In the genomic region with DNA sequence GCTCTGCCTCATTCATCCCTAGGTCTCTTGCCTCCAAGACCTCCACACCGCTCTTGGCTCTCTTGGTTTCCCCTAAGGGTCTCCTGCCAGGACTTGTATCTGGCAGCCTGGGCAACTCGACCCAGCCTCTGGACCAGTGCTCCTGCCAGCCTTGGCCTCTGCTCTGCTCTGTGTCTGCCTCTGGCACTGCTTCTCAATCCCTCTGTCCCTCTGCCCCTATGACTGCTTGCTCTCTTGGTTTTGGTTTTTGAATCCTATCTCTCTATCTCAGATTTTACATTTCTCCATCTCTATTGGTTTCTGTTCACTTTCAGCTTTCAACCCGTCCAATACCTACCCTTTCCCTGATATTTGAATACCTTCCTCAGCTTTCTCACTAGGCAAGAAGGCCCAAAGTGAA, we compare ENCODE assay signal across 8 cellular contexts. TPM values are rescaled to one million over a fixed set of nuclear protein-coding genes. Genes with fewer than 3 reads are reported as not detected.
A peak's percentile ranks its signal among the peaks of the same experiment; 100 is the strongest.
DNase-seq lines count a peak whose midpoint lies in the region; ATAC-seq, FAIRE-seq and TF ChIP-seq lines count a peak whose summit lies in the region.

No MANE protein-coding gene starts in this region.

- H2BK5ac ChIP-seq in trophoblast cell (ENCODE audit: low read depth, low read length, poor library complexity), result no peak overlapping the region

- TF ChIP-seq CTCF in Peyer's patch (IDR thresholded peaks at IDR 0.05), result no peak

- ATAC-seq in GM21381 (IDR thresholded peaks at IDR 0.05; ENCODE audit: unreplicated experiment), result no peak

- FAIRE-seq in GM19239 (lab: Jason Lieb, UNC) (no peak), GM12892 (lab: Jason Lieb, UNC) (no peak)

- no peaks in the 10 kb centered on the region for H3K79me1 ChIP-seq in trophoblast cell (ENCODE audit: low read length)

- H3K27me3 ChIP-seq in CD8-positive, alpha-beta memory T cell (ENCODE audit: insufficient read depth, low read length, poor library complexity, severe bottlenecking), result no peaks in the 10 kb centered on the region
- H3K27me3 ChIP-seq in Peyer's patch (no peaks in the 10 kb centered on the region), trophoblast cell (ENCODE audit: insufficient read depth, low read length) (no peaks in the 10 kb centered on the region)

- POLR2A ChIA-PET in CD8-positive, alpha-beta memory T cell (lab: Charles Lee), result interaction anchor here (0.6 to 2.2 kb wide), 4 partner anchors 9 to 789 kb away, joined by 3 to 7 read pairs (median 4); no protein-coding TSS in a partner anchor

- no peak overlapping the region for H4K91ac ChIP-seq in trophoblast cell (ENCODE audit: low read depth, low read length)

- no CpG with 5 or more reads among the region's 3 CpGs for WGBS in trophoblast cell (ENCODE audit: extremely low coverage, insufficient coverage, insufficient read length)

- no peak overlapping the region for H2BK120ac ChIP-seq in trophoblast cell (ENCODE audit: insufficient read depth, low read length, poor library complexity)

- no peak overlapping the region for H2AFZ ChIP-seq in trophoblast cell (ENCODE audit: insufficient read depth, low read length, poor library complexity)

- H3K14ac ChIP-seq in trophoblast cell (ENCODE audit: low read length), result no peak overlapping the region

- no peak overlapping the region for H2AK5ac ChIP-seq in trophoblast cell (ENCODE audit: low read length)

- H3K4me3 Mint-ChIP-seq in CD8-positive, alpha-beta memory T cell, result peak overlapping the region; percentile 71 to 88 (median 80)

- no peak overlapping the region for H3K23ac ChIP-seq in trophoblast cell (ENCODE audit: low read length)

- CTCF ChIA-PET in CD8-positive, alpha-beta memory T cell (lab: Charles Lee), result interaction anchor here (1.6 to 14.5 kb wide), 4 partner anchors 12 to 33 kb away, joined by 3 to 279 read pairs (median 30); no protein-coding TSS in a partner anchor

- no peak overlapping the region for H4K12ac ChIP-seq in trophoblast cell (ENCODE audit: low read depth, low read length)

- H3K18ac ChIP-seq in trophoblast cell (ENCODE audit: low read length), result no peak overlapping the region

- H3K36me3 Mint-ChIP-seq in CD8-positive, alpha-beta memory T cell, result peaks cover 4 to 40% (median 8%) of the 10 kb centered on the region in 3 donors

- H3K9me3 Mint-ChIP-seq in CD8-positive, alpha-beta memory T cell, result no peaks in the 10 kb centered on the region

- peaks cover 77% of the 10 kb centered on the region for H3K4me1 ChIP-seq in CD8-positive, alpha-beta memory T cell (ENCODE audit: insufficient read depth, low read length)
- peaks cover 0 to 59% (median 21%) of the 10 kb centered on the region in 4 donors for H3K4me1 ChIP-seq in Peyer's patch
- H3K4me1 ChIP-seq in trophoblast cell (ENCODE audit: control insufficient read depth in 1 of 2, insufficient read depth in 2 of 2, low read length in 2 of 2), result peaks cover 8 to 17% of the 10 kb centered on the region in 2 experiments

- no peak overlapping the region for H3K4ac ChIP-seq in trophoblast cell (ENCODE audit: low read depth, low read length)

- no peak overlapping the region for H2BK12ac ChIP-seq in trophoblast cell (ENCODE audit: low read length)

- peak overlapping the region; percentile 91 to 100 (median 96) for H3K27ac Mint-ChIP-seq in CD8-positive, alpha-beta memory T cell

- peaks cover 66 to 81% (median 69%) of the 10 kb centered on the region in 3 donors for H3K4me1 Mint-ChIP-seq in CD8-positive, alpha-beta memory T cell

- H3K79me2 ChIP-seq in trophoblast cell (ENCODE audit: control insufficient read depth, insufficient read depth, low read length, poor library complexity), result peaks cover 2% of the 10 kb centered on the region

- no peak for DNase-seq in CD8-positive, alpha-beta memory T cell
- no peak for DNase-seq in Peyer's patch
- no peak for DNase-seq in epithelial cell of prostate (ENCODE audit: low read depth, low spot score)
- no peak for DNase-seq in trophoblast cell
- no peak for DNase-seq in GM19239 (ENCODE audit: insufficient read length, low spot score)
- DNase-seq in GM12892 (ENCODE audit: insufficient read length), result no peak
- no peak for DNase-seq in NCI-H446 (lab: John Stamatoyannopoulos, UW)

- peak overlapping the region; percentile 81 for H3K27ac ChIP-seq in CD8-positive, alpha-beta memory T cell (ENCODE audit: low read depth, low read length)
- peak overlapping the region; percentile 68 to 81 (median 76) for H3K27ac ChIP-seq in Peyer's patch
- peak overlapping the region; percentile 86 for H3K27ac ChIP-seq in epithelial cell of prostate
- no peak overlapping the region for H3K27ac ChIP-seq in trophoblast cell (ENCODE audit: low read depth, low read length)

- H4K8ac ChIP-seq in trophoblast cell (ENCODE audit: low read depth, low read length), result no peak overlapping the region

- H3K9ac ChIP-seq in trophoblast cell (ENCODE audit: low read length), result no peak overlapping the region

- no peak overlapping the region for H3K4me2 ChIP-seq in trophoblast cell (ENCODE audit: low read length)

- peak overlapping the region; percentile 85 for H3K4me3 ChIP-seq in CD8-positive, alpha-beta memory T cell (ENCODE audit: low read length)
- H3K4me3 ChIP-seq in Peyer's patch (peak overlapping the region in 3 of 4 donors; percentile 13 to 84 (median 34)), trophoblast cell (ENCODE audit: low read depth, low read length) (peak overlapping the region; percentile 20)

- TF ChIP-seq POLR2A in Peyer's patch (IDR thresholded peaks at IDR 0.05) (no peak), GM12892 (IDR thresholded peaks at IDR 0.05; ENCODE audit: low read depth, low read length) (no peak)

- H3K36me3 ChIP-seq in CD8-positive, alpha-beta memory T cell (ENCODE audit: insufficient read depth, low read length), result peaks cover 22% of the 10 kb centered on the region
- H3K36me3 ChIP-seq in Peyer's patch, result peaks cover 0 to 19% (median 0%) of the 10 kb centered on the region in 3 donors
- peaks cover 24 to 26% of the 10 kb centered on the region in 2 experiments for H3K36me3 ChIP-seq in trophoblast cell (ENCODE audit: control insufficient read depth in 1 of 2, insufficient read depth in 2 of 2, low read length in 2 of 2)

- H3K9me3 ChIP-seq in CD8-positive, alpha-beta memory T cell (ENCODE audit: low read length), result no peaks in the 10 kb centered on the region
- H3K9me3 ChIP-seq in Peyer's patch (no peaks in the 10 kb centered on the region), trophoblast cell (ENCODE audit: insufficient read depth, low read depth, low read length) (peaks cover 4% of the 10 kb centered on the region)

- H3K27me3 Mint-ChIP-seq in CD8-positive, alpha-beta memory T cell, result no peaks in the 10 kb centered on the region

RNA-seq across cellular contexts. Expression of a gene that starts 6.3 kb away (rescaled TPM):
- 10 to 100 TPM; 23.2 to 25.7 TPM for total RNA-seq in CD8-positive, alpha-beta memory T cell
- polyA plus RNA-seq in CD8-positive, alpha-beta memory T cell, result 50.6 TPM
- total RNA-seq in Peyer's patch, result 10 to 100 TPM; 21.0 to 78.4 (median 44.5) TPM
- polyA plus RNA-seq in trophoblast cell (2013), result 81.6 and 90.0 TPM in 2 replicates
- polyA plus RNA-seq in GM12892 (2012; ENCODE audit: missing spikeins), result 1.8 TPM

RNA-seq across cellular contexts. Expression of a gene that starts 28.3 kb away (rescaled TPM):
- total RNA-seq in CD8-positive, alpha-beta memory T cell, result under 1 TPM; 0.77 to 0.78 TPM
- polyA plus RNA-seq in CD8-positive, alpha-beta memory T cell, result not detected
- 10 to 100 TPM in 2 of 4 donors, 1 to 10 TPM in 2; 7.3 to 28.1 (median 9.7) TPM for total RNA-seq in Peyer's patch
- 74.0 and 75.2 TPM in 2 replicates for polyA plus RNA-seq in trophoblast cell (2013)
- polyA plus RNA-seq in GM12892 (2012; ENCODE audit: missing spikeins), result 1.1 TPM

RNA-seq across cellular contexts. Expression of a gene that starts 48.5 kb away (rescaled TPM):
- under 1 TPM; 0.15 to 0.16 TPM for total RNA-seq in CD8-positive, alpha-beta memory T cell
- polyA plus RNA-seq in CD8-positive, alpha-beta memory T cell, result not detected
- not detected for total RNA-seq in Peyer's patch
- polyA plus RNA-seq in trophoblast cell (2013), result 0.04 and 0.06 TPM in 2 replicates
- 1.9 TPM for polyA plus RNA-seq in GM12892 (2012; ENCODE audit: missing spikeins)

Comparison
In these comparisons a context has a peak if more than half of its experiments do, and no peak if none do; other contexts are left out.
1. H3K4me3 ChIP-seq: peak in every context shown above with its lines; median percentile 85 in CD8-positive, alpha-beta memory T cell; 34 in Peyer's patch; 20 in trophoblast cell.
2. RNA of a gene that starts 28.3 kb away (total RNA-seq): 7.3 to 28.1 TPM in Peyer's patch; 0.77 to 0.78 TPM in CD8-positive, alpha-beta memory T cell; every median in the first group is over 4 times any median in the second.